Comparison of ENCODE assay signal across 1 cellular context in the genomic region with DNA sequence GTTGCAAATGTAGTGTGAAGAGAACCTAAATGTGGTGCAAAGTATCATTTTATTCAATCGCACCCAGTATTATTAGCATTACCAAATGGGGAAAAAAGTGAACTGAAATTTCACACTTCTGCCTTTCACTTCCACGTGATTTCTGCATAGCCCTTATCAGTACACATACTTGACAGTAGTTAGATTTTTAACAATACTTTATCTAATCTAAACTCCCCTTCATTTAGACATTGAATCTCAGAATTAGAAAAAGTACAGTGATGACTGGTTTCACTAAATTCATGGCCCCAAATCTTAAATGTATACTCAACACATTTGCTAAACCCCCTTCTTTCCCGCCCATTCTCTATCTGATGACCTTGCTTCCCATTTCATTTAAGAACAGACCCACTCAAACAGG.
TF ChIP-seq lines count a peak whose summit lies in the region.

No MANE protein-coding gene starts in this region.

TF ChIP-seq in HepG2, 621 proteins besides CTCF, POLR2A, EP300 and RAD21:
- TF ChIP-seq CHCHD3 (CRISPR knock-in tag; IDR thresholded peaks at IDR 0.05): no peak
- TF ChIP-seq ZNF598 (CRISPR knock-in tag; IDR thresholded peaks at IDR 0.05; ENCODE audit: borderline replicate concordance): no peak
- TF ChIP-seq, protein P1, sequence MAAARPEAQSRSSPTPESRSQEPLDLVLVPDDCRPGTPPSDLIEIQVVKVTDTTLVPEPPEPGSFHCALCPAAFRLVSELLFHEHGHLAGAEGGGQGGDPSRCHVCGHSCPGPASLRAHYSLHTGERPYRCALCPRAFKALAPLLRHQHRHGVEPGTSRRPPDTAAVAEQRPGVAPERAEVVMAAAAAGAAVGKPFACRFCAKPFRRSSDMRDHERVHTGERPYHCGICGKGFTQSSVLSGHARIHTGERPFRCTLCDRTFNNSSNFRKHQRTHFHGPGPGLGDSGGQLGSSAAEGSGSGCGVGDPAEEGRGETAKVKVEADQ (CRISPR knock-in tag; IDR thresholded peaks at IDR 0.05; ENCODE audit: borderline replicate concordance): no peak
